In the genomic region with DNA sequence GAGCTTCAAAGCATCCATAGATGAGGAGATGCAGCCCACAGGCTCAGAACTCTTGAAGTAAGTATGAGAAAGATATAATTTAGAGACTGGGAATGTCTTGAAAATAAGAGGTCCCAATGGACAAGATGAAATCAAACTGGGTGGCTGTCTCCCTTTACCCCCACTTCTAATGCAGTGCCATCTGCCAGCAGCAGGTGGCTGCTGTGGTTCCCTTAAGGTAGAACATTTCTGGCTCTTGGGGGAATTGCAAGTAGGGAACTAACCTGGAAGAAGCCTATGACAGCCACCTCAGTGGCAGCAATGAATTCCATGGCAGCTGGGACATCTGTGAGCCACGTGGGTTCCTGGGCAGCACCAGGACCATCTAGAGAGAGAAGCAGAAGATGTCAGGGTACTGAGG, we compare ENCODE assay signal across 10 cellular contexts. TPM values are rescaled to one million over a fixed set of nuclear protein-coding genes. Genes with fewer than 3 reads are reported as not detected.
A peak's percentile ranks its signal among the peaks of the same experiment; 100 is the strongest.
DNase-seq lines count a peak whose midpoint lies in the region; ATAC-seq and TF ChIP-seq lines count a peak whose summit lies in the region.
"Had no signal": no experiment of that assay in that cellular context is flagged by ENCODE, and none has a peak within 500 bp of the region (broad histone marks: within the 10 kb centered on the region; RNA-seq: fewer than 3 reads in every experiment).

No MANE protein-coding gene starts in this region.

- H3K4me1 Mint-ChIP-seq in WTC11: no peaks in the 10 kb centered on the region
- H3K4me1 Mint-ChIP-seq in natural killer cell treated with Interleukin-12 subunit alpha and Interleukin-12 subunit beta and Interleukin-15 and Interleukin-18, amount 100 ng/mL, for 72 hours (ENCODE audit: low read depth in 2 of 2): peaks cover 21 to 34% of the 10 kb centered on the region in 2 donors

- CTCF ChIA-PET in WTC11 (lab: Charles Lee): interaction anchor here (0.9 to 3.0 kb wide), 4 partner anchors 22 to 58 kb away, joined by 3 to 26 read pairs (median 4); no protein-coding TSS in a partner anchor

- no peaks in the 10 kb centered on the region for H3K9me3 Mint-ChIP-seq in WTC11
- H3K9me3 Mint-ChIP-seq in natural killer cell treated with Interleukin-12 subunit alpha and Interleukin-12 subunit beta and Interleukin-15 and Interleukin-18, amount 100 ng/mL, for 72 hours: no peaks in the 10 kb centered on the region

- H3K27me3 Mint-ChIP-seq in WTC11 (ENCODE audit: low read depth): no peaks in the 10 kb centered on the region
- H3K27me3 Mint-ChIP-seq in natural killer cell treated with Interleukin-12 subunit alpha and Interleukin-12 subunit beta and Interleukin-15 and Interleukin-18, amount 100 ng/mL, for 72 hours: no peaks in the 10 kb centered on the region

- POLR2A ChIA-PET in WTC11 (lab: Charles Lee): no interaction called here

- TF ChIP-seq CTCF in WTC11 (IDR thresholded peaks at IDR 0.05): 0 out of 2 replicates have a peak, but pooled peaks have one; percentile 24

- peak; percentile 55 for ATAC-seq in HG02678 (IDR thresholded peaks at IDR 0.05; ENCODE audit: unreplicated experiment)
- peak; percentile 74 for ATAC-seq in WTC11
- ATAC-seq in natural killer cell treated with Interleukin-12 subunit alpha and Interleukin-12 subunit beta and Interleukin-15 and Interleukin-18, amount 100 ng/mL, for 72 hours: no peak
- no peak for ATAC-seq in HG02610 (IDR thresholded peaks at IDR 0.05; ENCODE audit: unreplicated experiment)
- ATAC-seq: gastroesophageal sphincter had no signal

- no peaks in the 10 kb centered on the region for H3K36me3 Mint-ChIP-seq in WTC11
- H3K36me3 Mint-ChIP-seq in natural killer cell treated with Interleukin-12 subunit alpha and Interleukin-12 subunit beta and Interleukin-15 and Interleukin-18, amount 100 ng/mL, for 72 hours: peaks cover 47% of the 10 kb centered on the region

- H3K27ac Mint-ChIP-seq in WTC11: no peak overlapping the region
- H3K27ac Mint-ChIP-seq in natural killer cell treated with Interleukin-12 subunit alpha and Interleukin-12 subunit beta and Interleukin-15 and Interleukin-18, amount 100 ng/mL, for 72 hours: peak overlapping the region; percentile 79 to 93

- no peak overlapping the region for H3K4me3 Mint-ChIP-seq in WTC11
- no peak overlapping the region for H3K4me3 Mint-ChIP-seq in natural killer cell treated with Interleukin-12 subunit alpha and Interleukin-12 subunit beta and Interleukin-15 and Interleukin-18, amount 100 ng/mL, for 72 hours

- DNase-seq in DMS53 (lab: John Stamatoyannopoulos, UW): peak; percentile 54
- no peak for DNase-seq in DMS53 treated with DMSO at 0.1 percent for 48 hours (lab: John Stamatoyannopoulos, UW; ENCODE audit: unreplicated experiment)
- DNase-seq in WTC11 (ENCODE audit: low spot score): peak; percentile 21
- no peak for DNase-seq in natural killer cell treated with Interleukin-12 subunit alpha and Interleukin-12 subunit beta and Interleukin-15 and Interleukin-18, amount 100 ng/mL, for 72 hours (ENCODE audit: low spot score)
- DNase-seq in HuH-7 (ENCODE audit: low spot score): no peak
- DNase-seq in NCI-H1930 (lab: John Stamatoyannopoulos, UW): no peak

TF ChIP-seq in WTC11, 78 proteins besides CTCF, POLR2A, EP300 and RAD21:
- TF ChIP-seq ZBTB21 (CRISPR knock-in tag; IDR thresholded peaks at IDR 0.05; ENCODE audit: borderline replicate concordance): no peak
- TF ChIP-seq NR1H2 (CRISPR knock-in tag; IDR thresholded peaks at IDR 0.05): no peak
- TF ChIP-seq, protein P1, sequence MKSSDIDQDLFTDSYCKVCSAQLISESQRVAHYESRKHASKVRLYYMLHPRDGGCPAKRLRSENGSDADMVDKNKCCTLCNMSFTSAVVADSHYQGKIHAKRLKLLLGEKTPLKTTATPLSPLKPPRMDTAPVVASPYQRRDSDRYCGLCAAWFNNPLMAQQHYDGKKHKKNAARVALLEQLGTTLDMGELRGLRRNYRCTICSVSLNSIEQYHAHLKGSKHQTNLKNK (CRISPR knock-in tag; IDR thresholded peaks at IDR 0.05): no peak

RNA-seq across cellular contexts. Expression of a gene that starts 0.6 kb away (rescaled TPM):
- 0.09 to 0.14 TPM in 2 of 3 replicates, not detected in the other for total RNA-seq in WTC11 (2021)
- 1 to 10 TPM; 3.2 to 3.7 TPM for total RNA-seq in natural killer cell treated with Interleukin-12 subunit alpha and Interleukin-12 subunit beta and Interleukin-15 and Interleukin-18, amount 100 ng/mL, for 72 hours
- total RNA-seq: A172 had no signal

RNA-seq across cellular contexts. Expression of a gene that starts 23.7 kb away (rescaled TPM):
- 0.80 to 2.3 TPM (median 1.6 TPM) in 3 replicates for total RNA-seq in WTC11 (2021)
- 100 to 1,000 TPM; 412 to 543 TPM for total RNA-seq in natural killer cell treated with Interleukin-12 subunit alpha and Interleukin-12 subunit beta and Interleukin-15 and Interleukin-18, amount 100 ng/mL, for 72 hours

RNA-seq across cellular contexts. Expression of a gene that starts 35.2 kb away (rescaled TPM):
- not detected in 3 replicates for total RNA-seq in WTC11 (2021)
- total RNA-seq in natural killer cell treated with Interleukin-12 subunit alpha and Interleukin-12 subunit beta and Interleukin-15 and Interleukin-18, amount 100 ng/mL, for 72 hours: not detected
- total RNA-seq: A172, gastroesophageal sphincter had no signal

RNA-seq across cellular contexts. Expression of a gene that starts 52.0 kb away (rescaled TPM):
- 0.32 to 0.96 TPM (median 0.66 TPM) in 3 replicates for total RNA-seq in WTC11 (2021)
- not detected for total RNA-seq in natural killer cell treated with Interleukin-12 subunit alpha and Interleukin-12 subunit beta and Interleukin-15 and Interleukin-18, amount 100 ng/mL, for 72 hours

Comparison
In these comparisons a context has a peak if more than half of its experiments do, and no peak if none do; other contexts are left out.
1. DNase-seq: peak in DMS53 (single experiment) and WTC11 (single experiment); none in DMS53 treated with DMSO at 0.1 percent for 48 hours (single experiment), natural killer cell treated with Interleukin-12 subunit alpha and Interleukin-12 subunit beta and Interleukin-15 and Interleukin-18, amount 100 ng/mL, for 72 hours (single experiment), HuH-7 (single experiment) and NCI-H1930 (0 of 2).
2. ATAC-seq: peak in HG02678 (single experiment) and WTC11 (single experiment); none in natural killer cell treated with Interleukin-12 subunit alpha and Interleukin-12 subunit beta and Interleukin-15 and Interleukin-18, amount 100 ng/mL, for 72 hours (0 of 2) and HG02610 (single experiment).
3. RNA of a gene that starts 23.7 kb away (total RNA-seq): 412 to 543 TPM in natural killer cell treated with Interleukin-12 subunit alpha and Interleukin-12 subunit beta and Interleukin-15 and Interleukin-18, amount 100 ng/mL, for 72 hours; 0.80 to 2.3 TPM in WTC11; every median in the first group is over 100 times any median in the second.